8 cellular contexts compared by ENCODE assay signal in genomic region chr2:169734172-169734847, GRCh38. TPM values are rescaled to one million over a fixed set of nuclear protein-coding genes. Genes with fewer than 3 reads are reported as not detected.
DNase-seq lines count a peak whose midpoint lies in the region; ATAC-seq and TF ChIP-seq lines count a peak whose summit lies in the region.

No MANE protein-coding gene starts in this region.

- no peaks in the 10 kb centered on the region for H3K9me3 ChIP-seq in neutrophil

- DNase-seq in NCI-H1417 (lab: John Stamatoyannopoulos, UW) (peak; percentile 18 to 58 (median 41)), NCI-H1417 treated with DMSO at 0.1 percent for 48 hours (lab: John Stamatoyannopoulos, UW) (no peak), HuH-7.5 (ENCODE audit: low spot score) (peak; percentile 43), fibroblast of the aortic adventitia (ENCODE audit: low read depth) (no peak), mesenteric fat pad (ENCODE audit: low spot score) (no peak)
- DNase-seq in activated CD4-positive, alpha-beta T cell treated with anti-CD3 and anti-CD28 coated beads, Interleukin-2, amount 50 U/mL, for 48 hours = peak; percentile 22 to 23

- no peak overlapping the region for H3K27ac ChIP-seq in neutrophil

- ATAC-seq in GM21576 (IDR thresholded peaks at IDR 0.05; ENCODE audit: unreplicated experiment) = peak; percentile 34

- no peak for TF ChIP-seq CTCF in fibroblast of the aortic adventitia (IDR thresholded peaks at IDR 0.05; ENCODE audit: insufficient read depth, low read length)
- no peak for TF ChIP-seq CTCF in neutrophil (IDR thresholded peaks at IDR 0.05)

- H3K36me3 ChIP-seq in neutrophil = no peaks in the 10 kb centered on the region

- H3K4me1 ChIP-seq in neutrophil (ENCODE audit: control insufficient read depth in 1 of 2, insufficient read depth in 1 of 2, low read depth in 1 of 2, low read length in 1 of 2) = peaks cover 8 to 16% of the 10 kb centered on the region in 2 experiments

- H3K27me3 ChIP-seq in neutrophil = peaks cover 31% of the 10 kb centered on the region

- H3K4me3 ChIP-seq in fibroblast of the aortic adventitia (ENCODE audit: low read depth, low read length) (peak overlapping the region; percentile 66), neutrophil (ENCODE audit: low read depth in 1 of 2, low read length in 1 of 2) (peak overlapping the region; percentile 36 to 43)

RNA-seq across cellular contexts. Expression of gene KLHL23, which starts 0.7 kb away (rescaled TPM):
- 0.57 and 2.4 TPM in 2 replicates for total RNA-seq in fibroblast of the aortic adventitia (ENCODE audit: low replicate concordance)
- 3.1 TPM for total RNA-seq in mesenteric fat pad

RNA-seq across cellular contexts. Expression of gene PHOSPHO2, which starts 40.0 kb away (rescaled TPM):
- 5.2 and 12.0 TPM in 2 replicates for total RNA-seq in fibroblast of the aortic adventitia (ENCODE audit: low replicate concordance)
- total RNA-seq in mesenteric fat pad = 9.9 TPM

RNA-seq across cellular contexts. Expression of gene CFAP210, which starts 40.1 kb away (rescaled TPM):
- total RNA-seq in fibroblast of the aortic adventitia (ENCODE audit: low replicate concordance) = 0.09 TPM in 1 of 2 replicates, not detected in the other
- not detected for total RNA-seq in mesenteric fat pad

Comparison
In these comparisons a context has a peak if more than half of its experiments do, and no peak if none do; other contexts are left out.
1. DNase-seq: peak in NCI-H1417 (3 of 3), HuH-7.5 (single experiment) and activated CD4-positive, alpha-beta T cell treated with anti-CD3 and anti-CD28 coated beads, Interleukin-2, amount 50 U/mL, for 48 hours (2 of 2); none in NCI-H1417 treated with DMSO at 0.1 percent for 48 hours (single experiment), fibroblast of the aortic adventitia (single experiment) and mesenteric fat pad (single experiment).